Comparison of ENCODE assay signal across 27 cellular contexts in the genomic region with DNA sequence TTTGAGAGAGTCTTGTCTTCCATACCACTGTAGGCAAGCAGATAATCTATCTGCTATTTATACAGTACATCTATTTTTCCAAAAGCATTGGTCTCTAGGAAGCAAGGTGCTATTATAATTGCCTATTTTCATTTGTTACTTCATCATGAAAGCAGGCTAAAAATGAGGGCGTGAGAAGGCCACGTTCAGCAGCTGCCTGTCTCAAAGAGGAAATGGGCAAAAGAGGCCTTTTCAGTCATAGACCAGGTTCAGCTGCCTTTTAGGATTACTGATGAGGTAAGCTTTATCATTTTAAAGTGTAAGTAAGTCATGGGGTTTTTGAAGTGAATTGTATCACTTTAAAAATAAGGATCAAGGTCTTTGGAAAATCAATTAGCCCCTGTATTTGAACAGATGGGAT.
"Had no signal": no experiment of that assay in that cellular context is flagged by ENCODE, and none has a peak within 500 bp of the region (broad histone marks: within the 10 kb centered on the region; RNA-seq: fewer than 3 reads in every experiment).

No MANE protein-coding gene starts in this region.

- DNase-seq: activated CD4-positive, alpha-beta memory T cell treated with anti-CD3 and anti-CD28 coated beads, Interleukin-2, amount 10 ng/mL, durations not matched to agents 7 days and 5 days; activated CD4-positive, alpha-beta T cell treated with anti-CD3 and anti-CD28 coated beads for 1 hour; activated CD4-positive, alpha-beta T cell treated with anti-CD3 and anti-CD28 coated beads for 48 hours; activated CD4-positive, CD25-positive, alpha-beta regulatory T cell; activated CD8-positive, alpha-beta memory T cell treated with anti-CD3 and anti-CD28 coated beads for 24 hours; activated CD8-positive, alpha-beta memory T cell treated with anti-CD3 and anti-CD28 coated beads, Interleukin-2, amount 10 ng/mL, durations not matched to agents 7 days and 5 days; activated CD8-positive, alpha-beta memory T cell treated with anti-CD3 and anti-CD28 coated beads, Interleukin-2, amount 50 U/mL, for 48 hours; activated effector memory CD4-positive, alpha-beta T cell treated with Interleukin-2 at 50 U/mL for 16 hours; activated naive CD4-positive, alpha-beta T cell treated with anti-CD3 and anti-CD28 coated beads, Interleukin-2, amount 10 ng/mL, durations not matched to agents 7 days and 5 days; activated naive CD8-positive, alpha-beta T cell treated with anti-CD3 and anti-CD28 coated beads, Interleukin-2, amount 50 U/mL, for 24 hours; activated T-cell treated with anti-CD3 and anti-CD28 coated beads, Interleukin-2, amount 50 U/mL, for 48 hours; anterior cingulate cortex; caudate nucleus; cerebellar nuclear complex; NCI-H1048; NCI-H1105 treated with DMSO at 0.1 percent for 48 hours; NCI-H1436; NCI-H187; NCI-H2029 treated with DMSO at 0.1 percent for 48 hours; NCI-H345; NCI-H524 treated with DMSO at 0.1 percent for 48 hours; NCI-H82; SHP77; T1000; WERI-Rb-1 had no signal

- H3K4me3 ChIP-seq: SJCRH30, SK-N-MC had no signal
